ENCODE assay signal across 14 cellular contexts in the genomic region with DNA sequence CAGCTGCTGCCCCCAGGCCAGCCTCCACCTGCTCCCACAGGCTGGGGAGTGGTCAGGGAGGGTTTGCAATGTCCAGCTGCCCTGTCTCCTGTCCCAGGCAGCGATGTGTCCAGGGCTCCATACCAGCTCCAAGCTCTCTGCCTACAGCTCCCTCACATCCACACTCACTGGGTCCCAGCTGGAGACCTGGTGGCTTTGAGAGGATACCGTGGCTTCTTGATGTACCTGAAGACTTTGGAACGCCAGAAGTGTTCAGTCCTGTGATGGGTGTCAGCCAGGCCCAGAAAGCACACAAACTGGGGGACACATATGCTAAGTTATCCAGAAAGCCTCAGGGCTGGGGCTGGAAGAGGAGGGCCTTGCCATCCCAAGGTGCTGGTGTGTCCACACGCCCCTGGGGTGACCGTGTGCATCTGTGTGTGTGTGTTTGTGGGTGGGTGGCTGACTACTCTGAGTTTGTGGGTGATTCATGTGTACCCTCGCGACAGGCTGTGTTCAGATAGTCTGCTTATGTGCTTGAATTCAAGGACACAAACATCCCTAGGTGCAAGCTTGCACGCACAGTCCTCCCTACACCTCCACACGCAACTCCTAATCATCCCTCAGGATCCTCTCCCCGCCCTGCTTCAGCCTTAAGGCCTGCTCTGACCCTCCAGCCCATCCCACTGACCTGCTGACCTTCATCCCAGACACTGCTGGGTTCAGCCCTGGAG. TPM values are rescaled to one million over a fixed set of nuclear protein-coding genes. Genes with fewer than 3 reads are reported as not detected.
DNase-seq lines count a peak whose midpoint lies in the region; ATAC-seq, FAIRE-seq and TF ChIP-seq lines count a peak whose summit lies in the region.
"Had no signal": no experiment of that assay in that cellular context is flagged by ENCODE, and none has a peak within 500 bp of the region (broad histone marks: within the 10 kb centered on the region; RNA-seq: fewer than 3 reads in every experiment).

No MANE protein-coding gene starts in this region.

- BruUV-seq in HCT116 (replicated peaks; lab: Mats Ljungman, UMichigan) (no TSS peak), K562 (replicated peaks; lab: Mats Ljungman, UMichigan) (no TSS peak)

- intact Hi-C loops in HCT116 (cut with micrococcal nuclease) (no loop called here), K562 (cut with micrococcal nuclease) (no loop called here), uterus (cut with DNase I; ENCODE audit: low total_unique reads) (no loop called here)

- no peak for FAIRE-seq in A549 (lab: Jason Lieb, UNC)
- FAIRE-seq in K562 (lab: Jason Lieb, UNC), result no peak

- H3K79me2 ChIP-seq in HCT116 (ENCODE audit: insufficient read depth, low read length) (no peaks in the 10 kb centered on the region), K562 (ENCODE audit: control insufficient read depth, insufficient read depth, low read length) (no peaks in the 10 kb centered on the region)

- H3K4me3 ChIP-seq in A549, result no peak overlapping the region
- no peak overlapping the region for H3K4me3 ChIP-seq in HCT116 (replicated peaks in 1 of 2; ENCODE audit: low read depth in 1 of 2, low read length in 2 of 2)
- no peak overlapping the region for H3K4me3 ChIP-seq in K562
- H3K4me3 ChIP-seq in uterus, result no peak overlapping the region
- H3K4me3 ChIP-seq: heart right ventricle, sigmoid colon, SK-N-MC had no signal

- H3K9me2 ChIP-seq in HCT116 (ENCODE audit: insufficient read depth), result no peaks in the 10 kb centered on the region

- H4K20me1 ChIP-seq in HCT116 (ENCODE audit: insufficient read depth) (no peaks in the 10 kb centered on the region), K562 (replicated peaks; ENCODE audit: control insufficient read depth, insufficient read depth, low read length) (no peaks in the 10 kb centered on the region)

- no peaks in the 10 kb centered on the region for H3K27me3 Mint-ChIP-seq in naive B cell
- H3K27me3 Mint-ChIP-seq in WTC11 (ENCODE audit: low read depth), result no peaks in the 10 kb centered on the region
- H3K27me3 Mint-ChIP-seq: brain had no signal

- no peak for TF ChIP-seq EP300 in A549 (IDR thresholded peaks at IDR 0.05)
- TF ChIP-seq EP300 in K562 (IDR thresholded peaks at IDR 0.05; ENCODE audit: low read length), result no peak

- H3K9me3 ChIP-seq in A549 (no peaks in the 10 kb centered on the region), HCT116 (ENCODE audit: control insufficient read depth in 1 of 2, insufficient read depth in 1 of 2, low read depth in 1 of 2, low read length in 2 of 2) (no peaks in the 10 kb centered on the region), K562 (replicated peaks; ENCODE audit: control insufficient read depth, insufficient read depth, low read depth, low read length) (no peaks in the 10 kb centered on the region), uterus (no peaks in the 10 kb centered on the region)
- H3K9me3 ChIP-seq: heart right ventricle, sigmoid colon had no signal

- no peaks in the 10 kb centered on the region for H3K27me3 ChIP-seq in HCT116 (ENCODE audit: insufficient read depth, low read length)
- H3K27me3 ChIP-seq in K562 (ENCODE audit: control insufficient read depth in 2 of 2, insufficient read depth in 2 of 2, low read length in 2 of 2), result no peaks in the 10 kb centered on the region
- H3K27me3 ChIP-seq in uterus, result no peaks in the 10 kb centered on the region
- H3K27me3 ChIP-seq: heart right ventricle, sigmoid colon had no signal

- WGBS in A549 (ENCODE audit: missing lambda C conversion rate), result 79% methylated on average over 9 of the region's 10 CpGs
- WGBS in K562 (ENCODE audit: insufficient coverage, low coverage, missing lambda C conversion rate), result 65% methylated on average over 10 of the region's 10 CpGs

- H3K36me3 ChIP-seq in HCT116 (ENCODE audit: control insufficient read depth in 1 of 2, insufficient read depth in 2 of 2, low read length in 2 of 2) (no peaks in the 10 kb centered on the region), K562 (ENCODE audit: control insufficient read depth, insufficient read depth, low read length) (no peaks in the 10 kb centered on the region), uterus (no peaks in the 10 kb centered on the region)
- H3K36me3 ChIP-seq: heart right ventricle, sigmoid colon had no signal

- TF ChIP-seq RAD21 in A549 (conservative IDR thresholded peaks at IDR 0.05 in 1 of 2, IDR thresholded peaks at IDR 0.05 in 1 of 2) (no peak), HCT116 (IDR thresholded peaks at IDR 0.05; ENCODE audit: low read depth) (no peak), K562 (CRISPR knock-in tag; conservative IDR thresholded peaks at IDR 0.05 in 1 of 2, IDR thresholded peaks at IDR 0.05 in 1 of 2) (no peak)

- RAD21 ChIA-PET in HCT116 (lab: Charles Lee; ENCODE audit: low non-redundant PET in 1 of 2, low total read pairs in 2 of 2, uncharacterized antibody in 2 of 2, unreplicated experiment in 2 of 2), result no interaction called here

- POLR2A ChIA-PET in A549 (lab: Yijun Ruan, JAX), result interaction anchor here (0.6 to 1.5 kb wide), 2 partner anchors 12 to 33 kb away, joined by 4 to 5 read pairs; a partner anchor contains a TSS
- POLR2A ChIA-PET in HCT116 (lab: Charles Lee), result no interaction called here
- POLR2A ChIA-PET in K562 (lab: Yijun Ruan, JAX), result interaction anchor here (0.7 to 1.4 kb wide), 7 partner anchors 13 to 29 kb away, joined by 3 to 5 read pairs (median 4); no protein-coding TSS in a partner anchor
- POLR2A ChIA-PET in WTC11 (lab: Charles Lee), result no interaction called here

- no peaks in the 10 kb centered on the region for H3K9me1 ChIP-seq in K562 (ENCODE audit: control insufficient read depth, insufficient read depth, low read length)

- CTCF ChIA-PET in A549 (lab: Yijun Ruan, JAX), result interaction anchor here (0.7 to 2.7 kb wide), 9 partner anchors 10 to 292 kb away, joined by 3 to 10 read pairs (median 5); no protein-coding TSS in a partner anchor
- CTCF ChIA-PET in HCT116 (lab: Charles Lee), result no interaction called here
- CTCF ChIA-PET in K562 (lab: Yijun Ruan, JAX; ENCODE audit: low intra/inter-chr PET ratio), result interaction anchor here (0.6 kb wide), 1 partner anchor 134 kb away, joined by 3 read pairs; no protein-coding TSS in a partner anchor
- CTCF ChIA-PET in WTC11 (lab: Charles Lee), result interaction anchor here (1.0 to 3.6 kb wide), 11 partner anchors 10 to 58 kb away, joined by 4 to 16 read pairs (median 11); a partner anchor contains a TSS

- no peak for TF ChIP-seq CTCF in A549 (IDR thresholded peaks at IDR 0.05)
- no peak for TF ChIP-seq CTCF in HCT116 (IDR thresholded peaks at IDR 0.05 in 2 of 3, conservative IDR thresholded peaks at IDR 0.05 in 1 of 3; ENCODE audit: borderline replicate concordance in 1 of 3, insufficient read depth in 1 of 3, low read depth in 2 of 3, low read length in 2 of 3)
- TF ChIP-seq CTCF in K562 (IDR thresholded peaks at IDR 0.05 in 2 of 3, conservative IDR thresholded peaks at IDR 0.05 in 1 of 3; ENCODE audit: insufficient read depth in 2 of 3, low read depth in 1 of 3, low read length in 3 of 3), result no peak
- no peak for TF ChIP-seq CTCF in WTC11 (IDR thresholded peaks at IDR 0.05)
- TF ChIP-seq CTCF in uterus (IDR thresholded peaks at IDR 0.05), result no peak

- H3K27ac Mint-ChIP-seq in naive B cell (peak overlapping the region; percentile 79 to 97 (median 90)), WTC11 (no peak overlapping the region)

- H3K4me2 ChIP-seq in A549 (peak overlapping the region; percentile 89), HCT116 (ENCODE audit: low read length) (peak overlapping the region; percentile 55; the same call in 1 of the 2 replicates), K562 (ENCODE audit: insufficient read depth, low read length) (peak overlapping the region; percentile 9; the same call in 1 of the 2 replicates)

- in situ Hi-C loops in K562 (cut with MboI) (no loop called here), G401 (cut with HindIII; ENCODE audit: low sequenced_read_pairs) (no loop called here)

- H2AFZ ChIP-seq in HCT116 (ENCODE audit: low read depth, low read length, poor library complexity, severe bottlenecking), result no peak overlapping the region
- H2AFZ ChIP-seq in K562 (ENCODE audit: low read depth, low read length), result peak overlapping the region; percentile 21

- H3K9ac ChIP-seq in HCT116 (ENCODE audit: low read length), result no peak overlapping the region
- peak overlapping the region; percentile 21 to 78; a peak in 1 of 4 replicates for H3K9ac ChIP-seq in K562 (ENCODE audit: insufficient read depth in 1 of 2, low read depth in 2 of 2, low read length in 2 of 2)

- H3K27ac ChIP-seq in A549 (peak overlapping the region; percentile 93 to 97), HCT116 (ENCODE audit: low read depth, low read length) (no peak overlapping the region; the same call in 1 of the 2 replicates), K562 (ENCODE audit: extremely low read depth, low read depth, low read length) (peak overlapping the region; percentile 80; the same call in 2 of the 3 replicates), uterus (no peak overlapping the region)
- H3K27ac ChIP-seq: sigmoid colon, SK-N-MC had no signal

- peak overlapping the region in 2 of 8 donors; percentile 24 to 77 for H3K4me3 Mint-ChIP-seq in naive B cell
- H3K4me3 Mint-ChIP-seq in WTC11, result no peak overlapping the region
- H3K4me3 Mint-ChIP-seq: brain, CD14-positive monocyte had no signal

- H3K4me1 ChIP-seq in A549 (peaks cover 56% of the 10 kb centered on the region), HCT116 (ENCODE audit: control insufficient read depth in 1 of 2, insufficient read depth in 2 of 2, low read length in 2 of 2) (peaks cover 27 to 34% of the 10 kb centered on the region in 2 experiments), K562 (replicated peaks in 1 of 2; ENCODE audit: control insufficient read depth in 2 of 2, insufficient read depth in 2 of 2, low read length in 2 of 2) (peaks cover 60 to 77% of the 10 kb centered on the region in 2 experiments), uterus (no peaks in the 10 kb centered on the region)
- H3K4me1 ChIP-seq: sigmoid colon had no signal

- DNase-seq in A549 (ENCODE audit: low read depth in 1 of 2, low spot score in 1 of 2), result no peak
- no peak for DNase-seq in HCT116 (ENCODE audit: low read depth, low spot score)
- no peak for DNase-seq in K562 (ENCODE audit: extremely low read depth in 1 of 4, low spot score in 3 of 4)
- no peak for DNase-seq in naive B cell
- DNase-seq in NCI-H1105 (lab: John Stamatoyannopoulos, UW), result no peak
- no peak for DNase-seq in WTC11 (ENCODE audit: low spot score)
- DNase-seq in G401 (ENCODE audit: low spot score), result no peak
- no peak for DNase-seq in uterus
- DNase-seq: heart right ventricle, NCI-H1436 treated with DMSO at 0.1 percent for 48 hours, sigmoid colon had no signal

- H3K36me3 Mint-ChIP-seq in naive B cell (peaks cover 0 to 7% of the 10 kb centered on the region in 2 donors), WTC11 (no peaks in the 10 kb centered on the region)
- H3K36me3 Mint-ChIP-seq: brain had no signal

- ATAC-seq in A549, result peak in 1 of 2 experiments; percentile 4; a peak in 3 of 6 replicates
- no peak for ATAC-seq in HCT116
- no peak for ATAC-seq in K562
- ATAC-seq in naive B cell (ENCODE audit: low read depth in 2 of 2), result no peak
- ATAC-seq in WTC11, result no peak

- H3K4me1 Mint-ChIP-seq in naive B cell (peaks cover 44 to 62% (median 60%) of the 10 kb centered on the region in 3 donors), WTC11 (peaks cover 40% of the 10 kb centered on the region)

- TF ChIP-seq POLR2A in A549 (IDR thresholded peaks at IDR 0.05; ENCODE audit: low read length), result no peak
- TF ChIP-seq POLR2A in HCT116 (IDR thresholded peaks at IDR 0.05; ENCODE audit: borderline replicate concordance, extremely low read depth, insufficient read depth, insufficient read length), result no peak
- TF ChIP-seq POLR2A in K562 (conservative IDR thresholded peaks at IDR 0.05), result no peak
- no peak for TF ChIP-seq POLR2A in uterus (IDR thresholded peaks at IDR 0.05)

- H3K9me3 Mint-ChIP-seq in naive B cell (peaks cover 0 to 1% (median 0%) of the 10 kb centered on the region in 7 donors), WTC11 (no peaks in the 10 kb centered on the region)

RNA-seq across cellular contexts. Expression of a gene that starts 33.3 kb away (rescaled TPM):
- polyA plus RNA-seq in A549 (2011; rRNA removed), result 10.5 and 14.9 TPM in 2 replicates
- polyA plus RNA-seq in A549 (2012; cell fraction: cytosol; rRNA removed), result 8.8 and 14.8 TPM in 2 replicates
- polyA plus RNA-seq in A549 (2012; cell fraction: nucleus; rRNA removed), result 9.8 and 17.6 TPM in 2 replicates
- polyA plus RNA-seq in A549 (2017; fragmentation: RNase III; extraction: RNeasy Plus Mini Kit Qiagen cat#74134 plus additional on column Dnase treatment), result 14.5 to 18.2 TPM (median 17.3 TPM) in 3 replicates
- 3.3 and 4.0 TPM in 2 replicates for polyA minus RNA-seq in A549 (2011; rRNA and poly(A)+ RNA removed)
- 30.3 TPM for total RNA-seq in HCT116 (2021; ENCODE audit: unreplicated experiment)
- 15.7 and 29.3 TPM in 2 replicates for polyA plus RNA-seq in HCT116 (2012)
- total RNA-seq in K562 (2011; cell fraction: chromatin; rRNA removed; ENCODE audit: low replicate concordance), result 9.5 and 13.7 TPM in 2 replicates
- 9.7 and 10.2 TPM in 2 replicates for total RNA-seq in K562 (2011; cell fraction: nucleolus; rRNA removed)
- 11.8 and 19.4 TPM in 2 replicates for total RNA-seq in K562 (2011; cell fraction: nucleoplasm; rRNA removed)
- total RNA-seq in K562 (2014; rRNA removed), result 4.1 and 6.2 TPM in 2 replicates
- 6.2 and 6.4 TPM in 2 replicates for total RNA-seq in K562 (2014; rRNA removed; fragmentation: Illumina TruSeq; extraction: Trizol)
- 6.6 and 7.9 TPM in 2 replicates for total RNA-seq in K562 (2015; rRNA removed; fragmentation: Illumina TruSeq; extraction: Trizol)
- 60.6 and 62.1 TPM in 2 replicates for total RNA-seq in K562 (2021)
- polyA plus RNA-seq in K562 (2011; rRNA removed), result 6.5 and 11.7 TPM in 2 replicates
- 3.1 and 12.8 TPM in 2 replicates for polyA plus RNA-seq in K562 (2011; cell fraction: cytosol; rRNA removed)
- polyA plus RNA-seq in K562 (2011; cell fraction: nucleus; rRNA removed), result 6.0 and 19.0 TPM in 2 replicates
- 27.2 and 38.8 TPM in 2 replicates for polyA plus RNA-seq in K562 (2012)
- polyA plus RNA-seq in K562 (2014; fragmentation: Illumina TruSeq; extraction: Trizol), result 20.0 and 20.3 TPM in 2 replicates
- 10 to 100 TPM; 32.4 to 42.8 TPM for polyA plus RNA-seq in K562 (2014; fragmentation: Nextera tagmentation; extraction: Ambion mirVana)
- 21.8 and 23.7 TPM in 2 replicates for polyA plus RNA-seq in K562 (2014; rRNA removed)
- 4.3 and 5.1 TPM in 2 replicates for polyA minus RNA-seq in K562 (2011; rRNA and poly(A)+ RNA removed)
- 17.1 and 23.8 TPM in 2 replicates for polyA minus RNA-seq in K562 (2011; cell fraction: cytosol; rRNA and poly(A)+ RNA removed)
- 6.4 and 8.1 TPM in 2 replicates for polyA minus RNA-seq in K562 (2011; cell fraction: nucleus; rRNA and poly(A)+ RNA removed)
- polyA plus RNA-seq in naive B cell (ENCODE audit: low read depth in 6 of 6), result 100 to 1,000 TPM; 125 to 367 (median 188) TPM
- 50.4 to 63.4 TPM (median 61.6 TPM) in 3 replicates for total RNA-seq in WTC11 (2021)
- total RNA-seq in G401 (2014; rRNA removed; shearing (Covaris generic)), result 22.5 and 32.4 TPM in 2 replicates
- 100 to 1,000 TPM in 1 of 4 donors, 10 to 100 TPM in 3; 18.2 to 209 (median 67.2) TPM for total RNA-seq in uterus

Comparison
In these comparisons a context has a peak if more than half of its experiments do, and no peak if none do; other contexts are left out.
1. H3K27ac ChIP-seq: peak in A549 (2 of 2) and K562 (single experiment); none in HCT116 (single experiment) and uterus (0 of 2).
2. H3K4me2 ChIP-seq: peak in every context shown above with its lines; median percentile 89 in A549; 55 in HCT116; 9 in K562.
3. POLR2A ChIA-PET loops: an anchor here in A549 (0.6 to 1.5 kb wide) and K562 (0.7 to 1.4 kb wide); none called in HCT116 and WTC11.